Comparison of ENCODE assay signal across 12 cellular contexts in genomic region chr19:52692431-52693008, GRCh38.
"Had no signal": no experiment of that assay in that cellular context is flagged by ENCODE, and none has a peak within 500 bp of the region (broad histone marks: within the 10 kb centered on the region; RNA-seq: fewer than 3 reads in every experiment).

No MANE protein-coding gene starts in this region.

- H3K9me3 Mint-ChIP-seq: stimulated activated effector memory CD8-positive, alpha-beta T cell treated with anti-CD3 and anti-CD28 coated beads, Interleukin-12 subunit alpha, Interleukin-12 subunit beta, amount 100 ng/mL, for 72 hours had no signal

- ATAC-seq: lower lobe of right lung; pancreas; stimulated activated effector memory CD8-positive, alpha-beta T cell treated with anti-CD3 and anti-CD28 coated beads, Interleukin-12 subunit alpha, Interleukin-12 subunit beta, amount 100 ng/mL, for 72 hours had no signal

- DNase-seq: activated CD4-positive, alpha-beta T cell treated with anti-CD3 and anti-CD28 coated beads, Interleukin-2, amount 50 U/mL, for 48 hours; activated CD4-positive, CD25-positive, alpha-beta regulatory T cell treated with anti-CD3 and anti-CD28 coated beads, Interleukin-2, amount 50 U/mL, for 72 hours; activated effector memory CD4-positive, alpha-beta T cell treated with anti-CD3 and anti-CD28 coated beads, Interleukin-2, amount 50 U/mL, for 16 hours; activated naive CD8-positive, alpha-beta T cell treated with anti-CD3 and anti-CD28 coated beads, Interleukin-2, amount 10 ng/mL, durations not matched to agents 7 days and 5 days; activated T-cell treated with anti-CD3 and anti-CD28 coated beads, Interleukin-2, amount 50 U/mL, for 24 hours; brain microvascular endothelial cell; foreskin melanocyte; head of caudate nucleus; lower lobe of right lung; pancreas; retina had no signal

- H3K27ac Mint-ChIP-seq: activated naive CD8-positive, alpha-beta T cell treated with anti-CD3 and anti-CD28 coated beads, Interleukin-2, amount 10 ng/mL, durations not matched to agents 7 days and 5 days; activated T-cell treated with anti-CD3 and anti-CD28 coated beads, Interleukin-2, amount 50 U/mL, for 24 hours; stimulated activated effector memory CD8-positive, alpha-beta T cell treated with anti-CD3 and anti-CD28 coated beads, Interleukin-12 subunit alpha, Interleukin-12 subunit beta, amount 100 ng/mL, for 72 hours had no signal

- H3K36me3 ChIP-seq: brain microvascular endothelial cell, lower lobe of right lung, pancreas had no signal

- H3K9me3 ChIP-seq: lower lobe of right lung, pancreas had no signal

- H3K4me3 ChIP-seq: lower lobe of right lung, pancreas had no signal

- H3K27me3 Mint-ChIP-seq: activated naive CD8-positive, alpha-beta T cell treated with anti-CD3 and anti-CD28 coated beads, Interleukin-2, amount 10 ng/mL, durations not matched to agents 7 days and 5 days; activated T-cell treated with anti-CD3 and anti-CD28 coated beads, Interleukin-2, amount 50 U/mL, for 24 hours had no signal

- H3K27me3 ChIP-seq: brain microvascular endothelial cell, pancreas had no signal

- H3K4me3 Mint-ChIP-seq: activated naive CD8-positive, alpha-beta T cell treated with anti-CD3 and anti-CD28 coated beads, Interleukin-2, amount 10 ng/mL, durations not matched to agents 7 days and 5 days; activated T-cell treated with anti-CD3 and anti-CD28 coated beads, Interleukin-2, amount 50 U/mL, for 24 hours had no signal

- H3K27ac ChIP-seq: brain microvascular endothelial cell, lower lobe of right lung had no signal
